ENCODE assay signal across 14 cellular contexts in genomic region chr1:146020058-146020738, GRCh38. TPM values are rescaled to one million over a fixed set of nuclear protein-coding genes. Genes with fewer than 3 reads are reported as not detected.
DNase-seq lines count a peak whose midpoint lies in the region; ATAC-seq, FAIRE-seq and TF ChIP-seq lines count a peak whose summit lies in the region.
"Had no signal": no experiment of that assay in that cellular context is flagged by ENCODE, and none has a peak within 500 bp of the region (broad histone marks: within the 10 kb centered on the region; RNA-seq: fewer than 3 reads in every experiment).

No MANE protein-coding gene starts in this region.

- no peaks in the 10 kb centered on the region for H4K20me1 ChIP-seq in K562 (replicated peaks; ENCODE audit: control insufficient read depth, insufficient read depth, low read length)

- H3K27ac ChIP-seq in A549 (0 out of 6 replicates have a peak overlapping the region, but pooled peaks of 1 of the 2 experiments have one; percentile 10), HL-60 (replicated peaks) (no peak overlapping the region), K562 (ENCODE audit: extremely low read depth, low read depth, low read length) (no peak overlapping the region), right lobe of liver (peak overlapping the region; percentile 83 to 91 (median 89))
- H3K27ac ChIP-seq: pancreas, SJSA1 had no signal

- H2AFZ ChIP-seq in K562 (ENCODE audit: low read depth, low read length): no peak overlapping the region

- in situ Hi-C loops in K562 (cut with MboI): no loop called here

- TF ChIP-seq CTCF in A549 (IDR thresholded peaks at IDR 0.05): no peak
- no peak for TF ChIP-seq CTCF in HL-60 (IDR thresholded peaks at IDR 0.05; ENCODE audit: insufficient read depth, low read length)
- TF ChIP-seq CTCF in K562 (IDR thresholded peaks at IDR 0.05 in 2 of 3, conservative IDR thresholded peaks at IDR 0.05 in 1 of 3; ENCODE audit: insufficient read depth in 2 of 3, low read depth in 1 of 3, low read length in 3 of 3): peak in 2 of 3 experiments; percentile 20 to 21; a peak in 2 of 6 replicates
- no peak for TF ChIP-seq CTCF in right lobe of liver (IDR thresholded peaks at IDR 0.05)
- no peak for TF ChIP-seq CTCF in BE2C (IDR thresholded peaks at IDR 0.05; ENCODE audit: low read depth, low read length)

- H3K9ac ChIP-seq in K562 (ENCODE audit: insufficient read depth in 1 of 2, low read depth in 2 of 2, low read length in 2 of 2): no peak overlapping the region

- H3K9me1 ChIP-seq in K562 (ENCODE audit: control insufficient read depth, insufficient read depth, low read length): no peaks in the 10 kb centered on the region

- TF ChIP-seq RAD21 in A549 (conservative IDR thresholded peaks at IDR 0.05 in 1 of 2, IDR thresholded peaks at IDR 0.05 in 1 of 2) (no peak), K562 (CRISPR knock-in tag; conservative IDR thresholded peaks at IDR 0.05 in 1 of 2, IDR thresholded peaks at IDR 0.05 in 1 of 2) (no peak)

- WGBS in A549 (ENCODE audit: missing lambda C conversion rate): 97% methylated on average over 3 of the region's 3 CpGs
- 97% methylated on average over 3 of the region's 3 CpGs for WGBS in K562 (ENCODE audit: insufficient coverage, low coverage, missing lambda C conversion rate)
- 36% methylated on average over 3 of the region's 3 CpGs for WGBS in right lobe of liver (ENCODE audit: insufficient coverage, low coverage, low lambda C conversion rate, missing lambda C conversion rate)

- TF ChIP-seq POLR2A in A549 (IDR thresholded peaks at IDR 0.05; ENCODE audit: low read length) (no peak), K562 (conservative IDR thresholded peaks at IDR 0.05) (no peak), right lobe of liver (IDR thresholded peaks at IDR 0.05) (peak; percentile 85)

- CTCF ChIA-PET in A549 (lab: Yijun Ruan, JAX) (interaction anchor here (0.7 to 21.3 kb wide), 6 partner anchors 12 to 165 kb away, joined by 3 to 566 read pairs (median 4); partner anchors contain the start of gene TXNIP), K562 (lab: Yijun Ruan, JAX; ENCODE audit: low intra/inter-chr PET ratio) (no interaction called here)

- H3K4me3 ChIP-seq in A549 (no peak overlapping the region), HL-60 (replicated peaks; ENCODE audit: insufficient read depth, low read length) (no peak overlapping the region), K562 (no peak overlapping the region), right lobe of liver (peak overlapping the region; percentile 40 to 58 (median 56)), BE2C (ENCODE audit: low read depth, low read length) (no peak overlapping the region)
- H3K4me3 ChIP-seq: SJSA1 had no signal

- DNase-seq in A549 (ENCODE audit: low read depth in 1 of 2, low spot score in 1 of 2) (no peak), HL-60 (ENCODE audit: low read depth in 1 of 2, low spot score in 1 of 2) (peak; percentile 41 to 61), K562 (ENCODE audit: extremely low read depth in 1 of 4, low spot score in 3 of 4) (no peak), right lobe of liver (peak; percentile 57 to 92 (median 81)), NCI-H748 (lab: John Stamatoyannopoulos, UW; ENCODE audit: unreplicated experiment) (no peak), SHP77 treated with DMSO at 0.1 percent for 48 hours (lab: John Stamatoyannopoulos, UW) (no peak), BE2C (no peak)
- DNase-seq in activated CD8-positive, alpha-beta memory T cell treated with anti-CD3 and anti-CD28 coated beads, Interleukin-2, amount 50 U/mL, for 4 hours: no peak
- DNase-seq: activated CD4-positive, alpha-beta T cell treated with anti-CD3 and anti-CD28 coated beads, Interleukin-2, amount 50 U/mL, for 48 hours; NCI-H1417 treated with DMSO at 0.1 percent for 48 hours; pancreas had no signal

- peaks cover 8% of the 10 kb centered on the region for H3K27me3 ChIP-seq in HL-60 (ENCODE audit: insufficient read depth, poor library complexity, severe bottlenecking)
- H3K27me3 ChIP-seq in K562 (ENCODE audit: control insufficient read depth in 2 of 2, insufficient read depth in 2 of 2, low read length in 2 of 2): no peaks in the 10 kb centered on the region
- H3K27me3 ChIP-seq in right lobe of liver: no peaks in the 10 kb centered on the region
- H3K27me3 ChIP-seq in BE2C: peaks cover 55% of the 10 kb centered on the region
- H3K27me3 ChIP-seq: pancreas had no signal

- POLR2A ChIA-PET in A549 (lab: Yijun Ruan, JAX): no interaction called here
- POLR2A ChIA-PET in K562 (lab: Yijun Ruan, JAX): interaction anchor here (0.5 to 2.2 kb wide), 4 partner anchors 13 to 175 kb away, joined by 3 to 10 read pairs (median 4); partner anchors contain the start of gene NUDT17

- ATAC-seq in A549 (peak in 1 of 2 experiments; percentile 34; a peak in 2 of 6 replicates), K562 (peak; percentile 34; the same call in 2 of the 3 replicates), right lobe of liver (peak; percentile 72 to 83 (median 78))

- no peak for TF ChIP-seq EP300 in A549 (IDR thresholded peaks at IDR 0.05)
- no peak for TF ChIP-seq EP300 in K562 (IDR thresholded peaks at IDR 0.05; ENCODE audit: low read length)

- no peak for FAIRE-seq in A549 (lab: Jason Lieb, UNC)
- no peak for FAIRE-seq in K562 (lab: Jason Lieb, UNC)
- FAIRE-seq: colon, pancreas had no signal

- H3K4me1 ChIP-seq in A549: peaks cover 14% of the 10 kb centered on the region
- peaks cover 9 to 30% of the 10 kb centered on the region in 2 experiments for H3K4me1 ChIP-seq in K562 (replicated peaks in 1 of 2; ENCODE audit: control insufficient read depth in 2 of 2, insufficient read depth in 2 of 2, low read length in 2 of 2)
- peaks cover 0 to 12% (median 0%) of the 10 kb centered on the region in 4 donors for H3K4me1 ChIP-seq in right lobe of liver
- no peaks in the 10 kb centered on the region for H3K4me1 ChIP-seq in BE2C
- H3K4me1 ChIP-seq: pancreas, SJSA1 had no signal

- H3K9me3 ChIP-seq in A549 (no peaks in the 10 kb centered on the region), K562 (replicated peaks; ENCODE audit: control insufficient read depth, insufficient read depth, low read depth, low read length) (no peaks in the 10 kb centered on the region), right lobe of liver (no peaks in the 10 kb centered on the region), BE2C (no peaks in the 10 kb centered on the region)
- H3K9me3 ChIP-seq: pancreas, SJSA1 had no signal

- no peaks in the 10 kb centered on the region for H3K79me2 ChIP-seq in K562 (ENCODE audit: control insufficient read depth, insufficient read depth, low read length)

- H3K4me2 ChIP-seq in A549 (peak overlapping the region; percentile 36; the same call in 2 of the 3 replicates), K562 (ENCODE audit: insufficient read depth, low read length) (no peak overlapping the region)

- H3K36me3 ChIP-seq in K562 (ENCODE audit: control insufficient read depth, insufficient read depth, low read length): no peaks in the 10 kb centered on the region
- peaks cover 0 to 16% (median 0%) of the 10 kb centered on the region in 4 donors for H3K36me3 ChIP-seq in right lobe of liver
- H3K36me3 ChIP-seq in BE2C: no peaks in the 10 kb centered on the region
- H3K36me3 ChIP-seq: pancreas, SJSA1 had no signal

- BruUV-seq in K562 (replicated peaks; lab: Mats Ljungman, UMichigan): no TSS peak

- intact Hi-C loops in K562 (cut with micrococcal nuclease): no loop called here
- intact Hi-C loops in right lobe of liver (cut with DNase I): no loop called here

RNA-seq across cellular contexts. Expression of gene HJV, which starts 1.3 kb away (rescaled TPM):
- polyA plus RNA-seq in A549 (2011; rRNA removed) (0.07 TPM in 1 of 2 replicates, not detected in the other), A549 (2017; fragmentation: RNase III; extraction: RNeasy Plus Mini Kit Qiagen cat#74134 plus additional on column Dnase treatment) (not detected in 3 replicates), K562 (2011; rRNA removed) (3.2 and 6.6 TPM in 2 replicates), K562 (2014; fragmentation: Illumina TruSeq; extraction: Trizol) (2.7 and 3.0 TPM in 2 replicates), K562 (2014; fragmentation: Nextera tagmentation; extraction: Ambion mirVana) (1 to 10 TPM; 1.0 to 1.3 TPM), K562 (2014; rRNA removed) (2.4 and 5.5 TPM in 2 replicates)
- polyA plus RNA-seq in A549 (2012; cell fraction: cytosol; rRNA removed): not detected in 2 replicates
- polyA plus RNA-seq in A549 (2012; cell fraction: nucleus; rRNA removed): not detected in 2 replicates
- polyA minus RNA-seq in A549 (2011; rRNA and poly(A)+ RNA removed): not detected in 2 replicates
- 6.4 and 7.7 TPM in 2 replicates for total RNA-seq in K562 (2011; cell fraction: chromatin; rRNA removed; ENCODE audit: low replicate concordance)
- total RNA-seq in K562 (2011; cell fraction: nucleolus; rRNA removed): 5.4 and 7.8 TPM in 2 replicates
- 6.4 and 6.9 TPM in 2 replicates for total RNA-seq in K562 (2011; cell fraction: nucleoplasm; rRNA removed)
- total RNA-seq in K562 (2014; rRNA removed) (1.1 and 2.5 TPM in 2 replicates), K562 (2014; rRNA removed; fragmentation: Illumina TruSeq; extraction: Trizol) (2.1 and 3.3 TPM in 2 replicates), K562 (2015; rRNA removed; fragmentation: Illumina TruSeq; extraction: Trizol) (1.9 and 2.9 TPM in 2 replicates), K562 (2021) (2.1 and 2.9 TPM in 2 replicates), right lobe of liver (100 to 1,000 TPM in 4 of 6 experiments, 10 to 100 TPM in 2; 53.0 to 215 (median 109) TPM)
- 3.0 and 4.6 TPM in 2 replicates for polyA plus RNA-seq in K562 (2011; cell fraction: cytosol; rRNA removed)
- 3.7 and 5.5 TPM in 2 replicates for polyA plus RNA-seq in K562 (2011; cell fraction: nucleus; rRNA removed)
- polyA plus RNA-seq in K562 (2012): 2.9 and 4.8 TPM in 2 replicates
- 4.3 and 4.5 TPM in 2 replicates for polyA minus RNA-seq in K562 (2011; rRNA and poly(A)+ RNA removed)
- 0.73 and 2.8 TPM in 2 replicates for polyA minus RNA-seq in K562 (2011; cell fraction: cytosol; rRNA and poly(A)+ RNA removed)
- 2.3 and 2.7 TPM in 2 replicates for polyA minus RNA-seq in K562 (2011; cell fraction: nucleus; rRNA and poly(A)+ RNA removed)
- polyA plus RNA-seq in BE2C (2012; ENCODE audit: insufficient read depth, insufficient read length, low read depth): not detected
- total RNA-seq: activated T-helper 2 cell treated with anti-CD3 and anti-CD28 coated beads, Interferon-gamma antibody, Interleukin-2, Interleukin-4, amounts not matched to agents 10 μg/mL and 5 μg/mL and 100 μg/mL, durations not matched to agents 14 hours and 24 hours and 36 hours; pancreas; SJSA1 had no signal

RNA-seq across cellular contexts. Expression of gene TXNIP, which starts 23.8 kb away (rescaled TPM):
- polyA plus RNA-seq in A549 (2011; rRNA removed): 3.1 and 3.3 TPM in 2 replicates
- polyA plus RNA-seq in A549 (2012; cell fraction: cytosol; rRNA removed): 0.06 and 0.08 TPM in 2 replicates
- polyA plus RNA-seq in A549 (2012; cell fraction: nucleus; rRNA removed): 0.05 and 0.09 TPM in 2 replicates
- polyA plus RNA-seq in A549 (2017; fragmentation: RNase III; extraction: RNeasy Plus Mini Kit Qiagen cat#74134 plus additional on column Dnase treatment): 0.05 to 0.11 TPM in 2 of 3 replicates, not detected in the other
- 4.3 and 4.7 TPM in 2 replicates for polyA minus RNA-seq in A549 (2011; rRNA and poly(A)+ RNA removed)
- 1,167 and 1,393 TPM in 2 replicates for total RNA-seq in K562 (2011; cell fraction: chromatin; rRNA removed; ENCODE audit: low replicate concordance)
- 716 and 782 TPM in 2 replicates for total RNA-seq in K562 (2011; cell fraction: nucleolus; rRNA removed)
- total RNA-seq in K562 (2011; cell fraction: nucleoplasm; rRNA removed): 756 and 864 TPM in 2 replicates
- total RNA-seq in K562 (2014; rRNA removed): 202 and 226 TPM in 2 replicates
- 278 and 307 TPM in 2 replicates for total RNA-seq in K562 (2014; rRNA removed; fragmentation: Illumina TruSeq; extraction: Trizol)
- 217 and 235 TPM in 2 replicates for total RNA-seq in K562 (2015; rRNA removed; fragmentation: Illumina TruSeq; extraction: Trizol)
- 257 and 263 TPM in 2 replicates for total RNA-seq in K562 (2021)
- polyA plus RNA-seq in K562 (2011; rRNA removed): 499 and 553 TPM in 2 replicates
- 244 and 270 TPM in 2 replicates for polyA plus RNA-seq in K562 (2011; cell fraction: cytosol; rRNA removed)
- polyA plus RNA-seq in K562 (2011; cell fraction: nucleus; rRNA removed): 1,140 and 1,617 TPM in 2 replicates
- 256 and 452 TPM in 2 replicates for polyA plus RNA-seq in K562 (2012)
- 253 and 295 TPM in 2 replicates for polyA plus RNA-seq in K562 (2014; fragmentation: Illumina TruSeq; extraction: Trizol)
- 100 to 1,000 TPM; 120 to 237 TPM for polyA plus RNA-seq in K562 (2014; fragmentation: Nextera tagmentation; extraction: Ambion mirVana)
- 249 and 259 TPM in 2 replicates for polyA plus RNA-seq in K562 (2014; rRNA removed)
- 595 and 605 TPM in 2 replicates for polyA minus RNA-seq in K562 (2011; rRNA and poly(A)+ RNA removed)
- polyA minus RNA-seq in K562 (2011; cell fraction: cytosol; rRNA and poly(A)+ RNA removed): 116 and 223 TPM in 2 replicates
- 667 and 1,436 TPM in 2 replicates for polyA minus RNA-seq in K562 (2011; cell fraction: nucleus; rRNA and poly(A)+ RNA removed)
- 100 to 1,000 TPM in 3 of 6 experiments, 10 to 100 TPM in 3; 56.3 to 398 (median 134) TPM for total RNA-seq in right lobe of liver
- polyA plus RNA-seq in BE2C (2012; ENCODE audit: insufficient read depth, insufficient read length, low read depth): 13.2 TPM

RNA-seq across cellular contexts. Expression of gene POLR3GL, which starts 55.7 kb away (rescaled TPM):
- polyA plus RNA-seq in A549 (2011; rRNA removed): 11.0 and 15.7 TPM in 2 replicates
- polyA plus RNA-seq in A549 (2012; cell fraction: cytosol; rRNA removed): 5.1 and 5.2 TPM in 2 replicates
- 2.3 and 2.6 TPM in 2 replicates for polyA plus RNA-seq in A549 (2012; cell fraction: nucleus; rRNA removed)
- polyA plus RNA-seq in A549 (2017; fragmentation: RNase III; extraction: RNeasy Plus Mini Kit Qiagen cat#74134 plus additional on column Dnase treatment): 11.0 to 14.3 TPM (median 12.6 TPM) in 3 replicates
- 5.2 TPM in 2 replicates for polyA minus RNA-seq in A549 (2011; rRNA and poly(A)+ RNA removed)
- 13.4 and 16.3 TPM in 2 replicates for total RNA-seq in K562 (2011; cell fraction: chromatin; rRNA removed; ENCODE audit: low replicate concordance)
- total RNA-seq in K562 (2011; cell fraction: nucleolus; rRNA removed): 10.0 TPM in 2 replicates
- total RNA-seq in K562 (2011; cell fraction: nucleoplasm; rRNA removed): 9.5 and 10.3 TPM in 2 replicates
- 28.5 and 29.6 TPM in 2 replicates for total RNA-seq in K562 (2014; rRNA removed)
- total RNA-seq in K562 (2014; rRNA removed; fragmentation: Illumina TruSeq; extraction: Trizol): 38.6 and 48.4 TPM in 2 replicates
- total RNA-seq in K562 (2015; rRNA removed; fragmentation: Illumina TruSeq; extraction: Trizol): 35.2 and 38.2 TPM in 2 replicates
- 17.3 and 21.1 TPM in 2 replicates for total RNA-seq in K562 (2021)
- polyA plus RNA-seq in K562 (2011; rRNA removed): 31.0 and 39.4 TPM in 2 replicates
- 20.4 and 22.2 TPM in 2 replicates for polyA plus RNA-seq in K562 (2011; cell fraction: cytosol; rRNA removed)
- polyA plus RNA-seq in K562 (2011; cell fraction: nucleus; rRNA removed): 18.8 and 22.7 TPM in 2 replicates
- 37.6 and 38.4 TPM in 2 replicates for polyA plus RNA-seq in K562 (2012)
- 47.6 and 47.9 TPM in 2 replicates for polyA plus RNA-seq in K562 (2014; fragmentation: Illumina TruSeq; extraction: Trizol)
- 10 to 100 TPM; 14.6 to 21.7 TPM for polyA plus RNA-seq in K562 (2014; fragmentation: Nextera tagmentation; extraction: Ambion mirVana)
- 36.1 and 48.4 TPM in 2 replicates for polyA plus RNA-seq in K562 (2014; rRNA removed)
- 13.5 and 15.8 TPM in 2 replicates for polyA minus RNA-seq in K562 (2011; rRNA and poly(A)+ RNA removed)
- polyA minus RNA-seq in K562 (2011; cell fraction: cytosol; rRNA and poly(A)+ RNA removed): 8.9 and 9.3 TPM in 2 replicates
- 7.8 and 13.4 TPM in 2 replicates for polyA minus RNA-seq in K562 (2011; cell fraction: nucleus; rRNA and poly(A)+ RNA removed)
- 10 to 100 TPM in 4 of 6 experiments, 1 to 10 TPM in 2; 8.4 to 14.3 (median 11.9) TPM for total RNA-seq in right lobe of liver
- 16.8 TPM for polyA plus RNA-seq in BE2C (2012; ENCODE audit: insufficient read depth, insufficient read length, low read depth)

RNA-seq across cellular contexts. Expression of gene ANKRD34A, which starts 55.8 kb away (rescaled TPM):
- 0.30 and 0.34 TPM in 2 replicates for polyA plus RNA-seq in A549 (2011; rRNA removed)
- polyA plus RNA-seq in A549 (2012; cell fraction: cytosol; rRNA removed): 0.17 and 0.29 TPM in 2 replicates
- polyA plus RNA-seq in A549 (2012; cell fraction: nucleus; rRNA removed): 0.50 and 0.79 TPM in 2 replicates
- 0.25 to 0.59 TPM (median 0.39 TPM) in 3 replicates for polyA plus RNA-seq in A549 (2017; fragmentation: RNase III; extraction: RNeasy Plus Mini Kit Qiagen cat#74134 plus additional on column Dnase treatment)
- 0.15 and 0.33 TPM in 2 replicates for polyA minus RNA-seq in A549 (2011; rRNA and poly(A)+ RNA removed)
- total RNA-seq in K562 (2011; cell fraction: chromatin; rRNA removed; ENCODE audit: low replicate concordance): 1.7 and 2.2 TPM in 2 replicates
- 2.3 and 3.2 TPM in 2 replicates for total RNA-seq in K562 (2011; cell fraction: nucleolus; rRNA removed)
- total RNA-seq in K562 (2011; cell fraction: nucleoplasm; rRNA removed): 2.1 and 2.3 TPM in 2 replicates
- total RNA-seq in K562 (2014; rRNA removed): 0.41 and 0.86 TPM in 2 replicates
- 0.18 and 0.38 TPM in 2 replicates for total RNA-seq in K562 (2014; rRNA removed; fragmentation: Illumina TruSeq; extraction: Trizol)
- 0.43 and 0.45 TPM in 2 replicates for total RNA-seq in K562 (2015; rRNA removed; fragmentation: Illumina TruSeq; extraction: Trizol)
- 0.89 and 1.6 TPM in 2 replicates for total RNA-seq in K562 (2021)
- 0.81 and 1.0 TPM in 2 replicates for polyA plus RNA-seq in K562 (2011; rRNA removed)
- 0.80 and 1.2 TPM in 2 replicates for polyA plus RNA-seq in K562 (2011; cell fraction: cytosol; rRNA removed)
- polyA plus RNA-seq in K562 (2011; cell fraction: nucleus; rRNA removed): 3.0 and 4.9 TPM in 2 replicates
- 0.68 and 1.0 TPM in 2 replicates for polyA plus RNA-seq in K562 (2012)
- 0.80 and 0.91 TPM in 2 replicates for polyA plus RNA-seq in K562 (2014; fragmentation: Illumina TruSeq; extraction: Trizol)
- under 1 TPM; 0.06 to 0.07 TPM for polyA plus RNA-seq in K562 (2014; fragmentation: Nextera tagmentation; extraction: Ambion mirVana)
- 0.64 and 0.81 TPM in 2 replicates for polyA plus RNA-seq in K562 (2014; rRNA removed)
- polyA minus RNA-seq in K562 (2011; rRNA and poly(A)+ RNA removed): 0.49 and 0.72 TPM in 2 replicates
- 0.38 and 1.2 TPM in 2 replicates for polyA minus RNA-seq in K562 (2011; cell fraction: cytosol; rRNA and poly(A)+ RNA removed)
- 1.9 and 2.0 TPM in 2 replicates for polyA minus RNA-seq in K562 (2011; cell fraction: nucleus; rRNA and poly(A)+ RNA removed)
- total RNA-seq in right lobe of liver: under 1 TPM in 5 of 6 experiments, not detected in 1; 0.14 to 0.88 (median 0.22) TPM
- 7.9 TPM for polyA plus RNA-seq in BE2C (2012; ENCODE audit: insufficient read depth, insufficient read length, low read depth)

Comparison
In these comparisons a context has a peak if more than half of its experiments do, and no peak if none do; other contexts are left out.
1. DNase-seq: peak in HL-60 (2 of 2) and right lobe of liver (3 of 3); none in A549 (0 of 2), K562 (0 of 4), NCI-H748 (single experiment), activated CD8-positive, alpha-beta memory T cell treated with anti-CD3 and anti-CD28 coated beads, Interleukin-2, amount 50 U/mL, for 4 hours (single experiment), SHP77 treated with DMSO at 0.1 percent for 48 hours (single experiment) and BE2C (single experiment).
2. H3K27ac ChIP-seq: peak in right lobe of liver (3 of 3); none in HL-60 (single experiment) and K562 (single experiment).
3. H3K4me3 ChIP-seq: peak in right lobe of liver (3 of 3); none in A549 (single experiment), HL-60 (single experiment), K562 (single experiment) and BE2C (single experiment).
4. CTCF ChIP-seq: peak in K562 (2 of 3); none in A549 (single experiment), HL-60 (single experiment), right lobe of liver (0 of 4) and BE2C (single experiment).
5. RNA of gene HJV, which starts 1.3 kb away (total RNA-seq): 53.0 to 215 TPM in right lobe of liver; 1.1 to 7.8 TPM in K562; every median in the first group is over 4 times any median in the second.
6. Of the 35 proteins assayed by ChIP-seq in both K562 and A549: peak only in K562: CTCF; only in A549: none; in both: CEBPB; in neither: 33.